ENCODE assay signal across 9 cellular contexts in the genomic region with DNA sequence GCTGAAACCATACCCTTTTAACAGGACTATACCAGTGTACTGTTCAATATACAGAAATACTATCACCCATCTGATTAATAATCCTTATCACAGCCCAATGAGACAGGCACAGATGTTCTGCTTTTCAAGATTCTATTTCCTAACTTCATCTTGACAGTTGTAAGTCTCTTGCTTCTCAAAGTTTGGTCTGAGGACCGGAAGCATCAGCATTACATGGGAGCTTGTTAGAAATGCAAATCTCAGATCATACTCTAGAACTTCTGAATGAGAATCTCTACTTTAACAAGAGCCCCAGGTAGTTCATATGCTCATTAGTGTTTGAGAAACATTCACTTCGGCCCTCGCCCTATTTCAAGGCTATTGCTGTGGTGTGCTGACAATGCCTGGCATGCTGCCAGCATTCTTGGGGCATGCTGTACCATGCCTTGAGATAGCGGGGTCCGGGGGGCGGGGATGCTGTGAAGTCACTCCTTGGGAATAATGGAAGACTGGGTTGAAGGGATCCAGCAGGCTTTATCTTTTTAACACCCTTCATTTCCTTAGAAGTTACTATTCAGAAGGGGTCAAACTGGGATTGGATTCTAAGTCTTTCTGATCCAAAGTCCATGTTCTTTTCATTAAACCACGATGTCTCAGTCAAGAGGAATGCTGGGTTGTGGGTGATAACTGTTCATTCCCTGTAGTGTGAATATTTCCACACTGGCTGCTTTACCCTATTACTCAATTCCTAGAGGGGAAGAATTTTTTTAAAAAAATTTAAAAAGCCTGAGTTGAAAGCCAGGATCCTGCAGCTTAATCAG.
A peak's percentile ranks its signal among the peaks of the same experiment; 100 is the strongest.
DNase-seq lines count a peak whose midpoint lies in the region; ATAC-seq, FAIRE-seq and TF ChIP-seq lines count a peak whose summit lies in the region.
"Had no signal": no experiment of that assay in that cellular context is flagged by ENCODE, and none has a peak within 500 bp of the region (broad histone marks: within the 10 kb centered on the region; RNA-seq: fewer than 3 reads in every experiment).

No MANE protein-coding gene starts in this region.

- dilution Hi-C loops in keratinocyte (cut with MboI; ENCODE audit: extremely low pct_ligation_motif_present, low sequenced_read_pairs) = no loop called here

- no peaks in the 10 kb centered on the region for H3K79me2 ChIP-seq in keratinocyte (ENCODE audit: control insufficient read depth, insufficient read depth, low read length)

- in situ Hi-C loops in astrocyte of the spinal cord (cut with HindIII; ENCODE audit: low sequenced_read_pairs) = no loop called here

- H3K27ac ChIP-seq in keratinocyte (ENCODE audit: control insufficient read depth, insufficient read depth, low read length) = peak overlapping the region; percentile 65
- H3K27ac ChIP-seq in thoracic aorta = peak overlapping the region; percentile 67 to 71

- H3K4me1 ChIP-seq in keratinocyte (ENCODE audit: control insufficient read depth, extremely low read depth, insufficient read depth, low read length) (peaks cover 33% of the 10 kb centered on the region), thoracic aorta (ENCODE audit: control insufficient read depth in 1 of 2, low read depth in 2 of 2) (peaks cover 41 to 80% of the 10 kb centered on the region in 2 donors)

- H3K36me3 ChIP-seq in keratinocyte (ENCODE audit: control insufficient read depth in 2 of 2, extremely low read depth in 1 of 2, insufficient read depth in 2 of 2, low read length in 2 of 2) (peaks cover 0 to 3% of the 10 kb centered on the region in 2 experiments), thoracic aorta (no peaks in the 10 kb centered on the region), H7 (replicated peaks; ENCODE audit: control insufficient read depth, insufficient read depth, low read length) (no peaks in the 10 kb centered on the region)

- H3K4me3 ChIP-seq in astrocyte of the spinal cord (ENCODE audit: low read depth, low read length) = no peak overlapping the region
- peak overlapping the region in 2 of 3 experiments; percentile 4 to 11 for H3K4me3 ChIP-seq in keratinocyte (ENCODE audit: control insufficient read depth in 2 of 3, extremely low read depth in 1 of 3, insufficient read depth in 2 of 3, low read depth in 1 of 3, low read length in 3 of 3)
- H3K4me3 ChIP-seq in thoracic aorta = peak overlapping the region; percentile 26
- H3K4me3 ChIP-seq in H7 (ENCODE audit: insufficient read depth, low read depth, low read length) = no peak overlapping the region

- H3K27me3 ChIP-seq in keratinocyte (ENCODE audit: control insufficient read depth, extremely low read depth, insufficient read depth, low read length) (no peaks in the 10 kb centered on the region), thoracic aorta (replicated peaks; ENCODE audit: insufficient read depth) (no peaks in the 10 kb centered on the region), H7 (ENCODE audit: control insufficient read depth, insufficient read depth, low read length) (no peaks in the 10 kb centered on the region)

- peak; percentile 88 for FAIRE-seq in keratinocyte (lab: Jason Lieb, UNC)
- FAIRE-seq: TTC549 had no signal

- peak overlapping the region; percentile 48 for H3K4me2 ChIP-seq in keratinocyte (ENCODE audit: control insufficient read depth, extremely low read depth, insufficient read depth, low read depth, low read length)

- H2AFZ ChIP-seq in keratinocyte (ENCODE audit: control insufficient read depth, low read length) = no peak overlapping the region

- peak; percentile 85 for ATAC-seq in thoracic aorta (ENCODE audit: insufficient number of reproducible peaks, low FRiP score, low read depth)
- no peak for ATAC-seq in HG03457 (IDR thresholded peaks at IDR 0.05; ENCODE audit: unreplicated experiment)

- no peaks in the 10 kb centered on the region for H3K9me1 ChIP-seq in keratinocyte (ENCODE audit: control insufficient read depth, extremely low read depth, insufficient read depth, low read length)

- DNase-seq in HS-5 (ENCODE audit: low read depth) = peak; percentile 92
- DNase-seq in astrocyte of the spinal cord (ENCODE audit: low read depth, low spot score) = peak; percentile 94
- peak; percentile 95 for DNase-seq in keratinocyte (ENCODE audit: low read depth, low spot score)
- peak; percentile 53 for DNase-seq in thoracic aorta (ENCODE audit: low spot score)
- no peak for DNase-seq in KG1 (lab: John Stamatoyannopoulos, UW)
- DNase-seq in H7 = no peak
- DNase-seq in NCI-H748 treated with DMSO at 0.1 percent for 48 hours (lab: John Stamatoyannopoulos, UW) = no peak

- no peak for TF ChIP-seq CTCF in astrocyte of the spinal cord (IDR thresholded peaks at IDR 0.05; ENCODE audit: low read depth, low read length)
- no peak for TF ChIP-seq CTCF in keratinocyte (optimal IDR thresholded peaks at IDR 0.05 in 1 of 3, IDR thresholded peaks at IDR 0.05 in 1 of 3, conservative IDR thresholded peaks at IDR 0.05 in 1 of 3; ENCODE audit: extremely low read depth in 1 of 3, insufficient read depth in 2 of 3, low read length in 3 of 3)
- TF ChIP-seq CTCF in thoracic aorta (IDR thresholded peaks at IDR 0.05) = no peak

- H3K9me3 ChIP-seq in keratinocyte (ENCODE audit: control insufficient read depth, low read depth, low read length) (no peaks in the 10 kb centered on the region), thoracic aorta (no peaks in the 10 kb centered on the region)

- H4K20me1 ChIP-seq in keratinocyte (ENCODE audit: control insufficient read depth, extremely low read depth, insufficient read depth, low read length) = no peaks in the 10 kb centered on the region

- H3K9ac ChIP-seq in keratinocyte (ENCODE audit: control insufficient read depth, extremely low read depth, insufficient read depth, low read length) = peak overlapping the region; percentile 33

Comparison
In these comparisons a context has a peak if more than half of its experiments do, and no peak if none do; other contexts are left out.
1. DNase-seq: peak in HS-5 (single experiment), astrocyte of the spinal cord (single experiment), keratinocyte (single experiment) and thoracic aorta (single experiment); none in KG1 (single experiment), H7 (single experiment) and NCI-H748 treated with DMSO at 0.1 percent for 48 hours (single experiment).
2. H3K4me3 ChIP-seq: peak in keratinocyte (2 of 3) and thoracic aorta (single experiment); none in astrocyte of the spinal cord (single experiment) and H7 (single experiment).